ENCODE assay signal across 8 cellular contexts in the genomic region with DNA sequence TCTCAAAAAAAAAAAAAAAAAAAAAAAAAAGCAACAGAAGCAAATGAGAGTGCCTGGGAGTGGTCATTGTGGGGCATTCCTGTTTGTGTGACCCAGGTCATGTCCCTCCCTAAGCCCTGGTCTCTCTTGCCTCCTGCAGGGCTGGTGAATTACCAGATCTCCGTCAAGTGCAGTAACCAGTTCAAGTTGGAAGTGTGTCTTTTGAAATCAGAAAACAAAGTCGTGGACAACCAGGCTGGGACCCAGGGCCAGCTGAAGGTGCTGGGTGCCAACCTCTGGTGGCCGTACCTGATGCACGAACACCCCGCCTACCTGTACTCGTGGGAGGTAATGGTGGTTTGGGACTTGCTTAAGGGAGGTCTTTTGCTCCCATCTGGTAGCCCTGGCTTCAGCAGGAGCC.
A peak's percentile ranks its signal among the peaks of the same experiment; 100 is the strongest.
DNase-seq lines count a peak whose midpoint lies in the region; ATAC-seq, FAIRE-seq and TF ChIP-seq lines count a peak whose summit lies in the region.
"Not testable (repeated sequence)": the region's sequence is repeated elsewhere in the genome, so short reads cannot be mapped to it uniquely, and the experiment has no call there.

No MANE protein-coding gene starts in this region.

- H3K36me3 ChIP-seq in H1 (ENCODE audit: control insufficient read depth in 2 of 4, insufficient read depth in 4 of 4, low read length in 3 of 4); right atrium auricular region; kidney (ENCODE audit: control insufficient read depth in 1 of 2, insufficient read depth in 2 of 2, low read length in 2 of 2); aorta (ENCODE audit: control insufficient read depth in 1 of 2, insufficient read depth in 2 of 2, low read length in 1 of 2): not testable (repeated sequence)

- not testable (repeated sequence) for ATAC-seq in activated naive CD8-positive, alpha-beta T cell treated with anti-CD3 and anti-CD28 coated beads, Interleukin-2, amount 10 ng/mL, durations not matched to agents 7 days and 5 days (ENCODE audit: low read depth); aorta (ENCODE audit: low FRiP score)

- not testable (repeated sequence) for FAIRE-seq in H1 (lab: Jason Lieb, UNC); kidney (lab: Jason Lieb, UNC)

- H3K14ac ChIP-seq in H1 (ENCODE audit: insufficient read length), result not testable (repeated sequence)

- CTCF ChIA-PET in H1 (lab: Charles Lee; ENCODE audit: partially characterized antibody), result not testable (repeated sequence)

- not testable (repeated sequence) for H3K4me1 Mint-ChIP-seq in activated CD4-positive, alpha-beta T cell treated with anti-CD3 and anti-CD28 coated beads, Interleukin-2, amount 10 ng/mL, durations not matched to agents 24 days and 14 days; activated naive CD8-positive, alpha-beta T cell treated with anti-CD3 and anti-CD28 coated beads, Interleukin-2, amount 10 ng/mL, durations not matched to agents 7 days and 5 days

- H2BK5ac ChIP-seq in H1 (ENCODE audit: low read depth, low read length), result not testable (repeated sequence)

- H2AK5ac ChIP-seq in H1 (ENCODE audit: low read depth, low read length), result not testable (repeated sequence)

- not testable (repeated sequence) for H3K18ac ChIP-seq in H1 (ENCODE audit: extremely low read depth, low read length)

- not testable (repeated sequence) for H4K5ac ChIP-seq in H1 (ENCODE audit: insufficient read length, low read depth, low read length)

- peak; percentile 63 for DNase-seq in activated CD4-positive, alpha-beta T cell treated with anti-CD3 and anti-CD28 coated beads, Interleukin-2, amount 10 ng/mL, durations not matched to agents 24 days and 14 days
- peak; percentile 59 for DNase-seq in activated CD8-positive, alpha-beta memory T cell treated with anti-CD3 and anti-CD28 coated beads for 24 hours
- peak; percentile 47 for DNase-seq in activated naive CD8-positive, alpha-beta T cell treated with anti-CD3 and anti-CD28 coated beads, Interleukin-2, amount 10 ng/mL, durations not matched to agents 7 days and 5 days
- DNase-seq in H1 (ENCODE audit: low read depth in 1 of 2, low spot score in 2 of 2), result not testable (repeated sequence)
- DNase-seq in right atrium auricular region (ENCODE audit: low spot score), result peak; percentile 65
- peak; percentile 69 for DNase-seq in kidney
- peak; percentile 85 for DNase-seq in posterior vena cava (ENCODE audit: low spot score)
- peak; percentile 33 to 68 for DNase-seq in aorta

- not testable (repeated sequence) for H2AFZ ChIP-seq in H1 (ENCODE audit: low read length)

- 94% methylated on average over 6 of the region's 6 CpGs; no CpG with 5 or more reads in 1 of the 2 experiments for WGBS in H1 (ENCODE audit: extremely low coverage in 1 of 2, insufficient coverage in 1 of 2, insufficient read length in 1 of 2, insufficient replicate concordance in 2 of 2, low coverage in 1 of 2, low lambda C conversion rate in 2 of 2, missing lambda C conversion rate in 1 of 2), 2 experiments
- 95 to 96% methylated on average over 6 of the region's 6 CpGs for WGBS in aorta, 2 donors

- H3K4ac ChIP-seq in H1 (replicated peaks; ENCODE audit: insufficient read length, low read depth, low read length), result not testable (repeated sequence)

- not testable (repeated sequence) for H3K79me2 ChIP-seq in H1 (ENCODE audit: control insufficient read depth in 1 of 2, insufficient read depth in 2 of 2, low read length in 2 of 2)

- not testable (repeated sequence) for H2BK15ac ChIP-seq in H1 (ENCODE audit: low read length)

- H3K9me3 ChIP-seq in H1 (ENCODE audit: insufficient read depth in 2 of 2, low read depth in 1 of 2, low read length in 1 of 2); right atrium auricular region; kidney (ENCODE audit: control insufficient read depth in 1 of 2, low read length in 2 of 2); aorta (ENCODE audit: control insufficient read depth, low read length): not testable (repeated sequence)

- H3K56ac ChIP-seq in H1 (replicated peaks; ENCODE audit: insufficient read length, low read depth, low read length), result not testable (repeated sequence)

- not testable (repeated sequence) for H3K36me3 Mint-ChIP-seq in activated CD4-positive, alpha-beta T cell treated with anti-CD3 and anti-CD28 coated beads, Interleukin-2, amount 10 ng/mL, durations not matched to agents 24 days and 14 days (ENCODE audit: low read depth); activated naive CD8-positive, alpha-beta T cell treated with anti-CD3 and anti-CD28 coated beads, Interleukin-2, amount 10 ng/mL, durations not matched to agents 7 days and 5 days

- not testable (repeated sequence) for H3K9me3 Mint-ChIP-seq in activated CD4-positive, alpha-beta T cell treated with anti-CD3 and anti-CD28 coated beads, Interleukin-2, amount 10 ng/mL, durations not matched to agents 24 days and 14 days; activated naive CD8-positive, alpha-beta T cell treated with anti-CD3 and anti-CD28 coated beads, Interleukin-2, amount 10 ng/mL, durations not matched to agents 7 days and 5 days

- H3K4me1 ChIP-seq in H1 (replicated peaks in 1 of 4; ENCODE audit: control insufficient read depth in 3 of 4, insufficient read depth in 4 of 4, low read length in 3 of 4); right atrium auricular region; kidney (ENCODE audit: control insufficient read depth in 1 of 2, insufficient read depth in 1 of 2, low read depth in 1 of 2, low read length in 2 of 2); aorta (ENCODE audit: control insufficient read depth in 1 of 2, insufficient read depth in 2 of 2, low read length in 2 of 2): not testable (repeated sequence)

- H2BK20ac ChIP-seq in H1 (ENCODE audit: low read length), result not testable (repeated sequence)

- H3K4me2 ChIP-seq in H1 (ENCODE audit: insufficient read depth in 1 of 2, low read depth in 2 of 2, low read length in 2 of 2), result not testable (repeated sequence)

- not testable (repeated sequence) for H3K79me1 ChIP-seq in H1 (ENCODE audit: low read depth, low read length)

- not testable (repeated sequence) for TF ChIP-seq POLR2A in H1 (IDR thresholded peaks at IDR 0.05; ENCODE audit: control extremely low read depth in 1 of 2, low read depth in 2 of 2, low read length in 2 of 2)

- not testable (repeated sequence) for TF ChIP-seq EP300 in H1 (IDR thresholded peaks at IDR 0.05; ENCODE audit: borderline replicate concordance in 1 of 2, low read depth in 2 of 2, low read length in 2 of 2)

- not testable (repeated sequence) for H3K27me3 ChIP-seq in H1 (replicated peaks in 1 of 4; ENCODE audit: control insufficient read depth in 3 of 4, extremely low read depth in 1 of 4, insufficient read depth in 3 of 4, low read length in 3 of 4); right atrium auricular region; aorta (ENCODE audit: control insufficient read depth in 1 of 2, insufficient read depth in 2 of 2, low read length in 1 of 2)

- 0 out of 2 replicates have a peak overlapping the region, but pooled peaks have one; percentile 2 for H4K8ac ChIP-seq in H1 (ENCODE audit: extremely low read depth, insufficient read depth, low read length)

- H2BK120ac ChIP-seq in H1 (replicated peaks; ENCODE audit: low read depth, low read length), result not testable (repeated sequence)

- H3K27ac ChIP-seq in H1 (ENCODE audit: low read depth, low read length); right atrium auricular region; kidney (ENCODE audit: low read depth in 2 of 2, low read length in 2 of 2); aorta (ENCODE audit: low read depth in 1 of 2, low read length in 2 of 2): not testable (repeated sequence)

- not testable (repeated sequence) for H3K4me3 Mint-ChIP-seq in activated CD4-positive, alpha-beta T cell treated with anti-CD3 and anti-CD28 coated beads, Interleukin-2, amount 10 ng/mL, durations not matched to agents 24 days and 14 days; activated naive CD8-positive, alpha-beta T cell treated with anti-CD3 and anti-CD28 coated beads, Interleukin-2, amount 10 ng/mL, durations not matched to agents 7 days and 5 days

- not testable (repeated sequence) for H3K27me3 Mint-ChIP-seq in activated CD4-positive, alpha-beta T cell treated with anti-CD3 and anti-CD28 coated beads, Interleukin-2, amount 10 ng/mL, durations not matched to agents 24 days and 14 days; activated naive CD8-positive, alpha-beta T cell treated with anti-CD3 and anti-CD28 coated beads, Interleukin-2, amount 10 ng/mL, durations not matched to agents 7 days and 5 days

- not testable (repeated sequence) for H3K27ac Mint-ChIP-seq in activated CD4-positive, alpha-beta T cell treated with anti-CD3 and anti-CD28 coated beads, Interleukin-2, amount 10 ng/mL, durations not matched to agents 24 days and 14 days; activated naive CD8-positive, alpha-beta T cell treated with anti-CD3 and anti-CD28 coated beads, Interleukin-2, amount 10 ng/mL, durations not matched to agents 7 days and 5 days

- H3K4me3 ChIP-seq in H1 (ENCODE audit: extremely low read depth in 1 of 4, insufficient read depth in 2 of 4, low read depth in 3 of 4, low read length in 4 of 4); right atrium auricular region; kidney (ENCODE audit: low read length in 2 of 2); aorta (ENCODE audit: low read length in 2 of 2): not testable (repeated sequence)

- H3K9ac ChIP-seq in H1 (replicated peaks in 1 of 4; ENCODE audit: extremely low read depth in 1 of 4, low read depth in 3 of 4, low read length in 3 of 4); kidney (ENCODE audit: low read length in 2 of 2): not testable (repeated sequence)

- TF ChIP-seq CTCF in H1 (IDR thresholded peaks at IDR 0.05; ENCODE audit: control extremely low read depth in 1 of 3, insufficient read depth in 1 of 3, low read depth in 1 of 3, low read length in 3 of 3); right atrium auricular region (IDR thresholded peaks at IDR 0.05); kidney (IDR thresholded peaks at IDR 0.05; ENCODE audit: borderline replicate concordance, extremely low read depth, insufficient read depth): not testable (repeated sequence)

- TF ChIP-seq RAD21 in H1 (IDR thresholded peaks at IDR 0.05 in 1 of 2, conservative IDR thresholded peaks at IDR 0.05 in 1 of 2; ENCODE audit: low read depth in 2 of 2, low read length in 2 of 2), result not testable (repeated sequence)

- not testable (repeated sequence) for H4K20me1 ChIP-seq in H1 (replicated peaks in 1 of 2; ENCODE audit: control insufficient read depth in 1 of 2, insufficient read depth in 2 of 2, low read length in 2 of 2)

- H2BK12ac ChIP-seq in H1 (ENCODE audit: low read depth, low read length), result not testable (repeated sequence)

- intact Hi-C loops in activated CD4-positive, alpha-beta T cell treated with anti-CD3 and anti-CD28 coated beads, Interleukin-2, amount 10 ng/mL, durations not matched to agents 24 days and 14 days (cut with micrococcal nuclease); kidney (cut with DNase I); posterior vena cava (cut with DNase I); aorta (cut with DNase I): not testable (repeated sequence)

- H3K23ac ChIP-seq in H1 (ENCODE audit: insufficient read length), result not testable (repeated sequence)

- POLR2A ChIA-PET in activated naive CD8-positive, alpha-beta T cell treated with anti-CD3 and anti-CD28 coated beads, Interleukin-2, amount 10 ng/mL, durations not matched to agents 7 days and 5 days (lab: Charles Lee); H1 (lab: Charles Lee; ENCODE audit: partially characterized antibody): not testable (repeated sequence)

- H3K23me2 ChIP-seq in H1 (ENCODE audit: low read depth, low read length), result not testable (repeated sequence)

- H4K91ac ChIP-seq in H1 (replicated peaks; ENCODE audit: insufficient read length, low read length), result not testable (repeated sequence)
